24 cellular contexts compared by ENCODE assay signal in genomic region chr5:66903709-66904108, GRCh38.
"Had no signal": no experiment of that assay in that cellular context is flagged by ENCODE, and none has a peak within 500 bp of the region (broad histone marks: within the 10 kb centered on the region; RNA-seq: fewer than 3 reads in every experiment).

No MANE protein-coding gene starts in this region.

- H3K4me1 ChIP-seq: lower lobe of right lung, psoas muscle, right atrium auricular region, upper lobe of right lung had no signal

- H3K36me3 Mint-ChIP-seq: activated naive CD4-positive, alpha-beta T cell treated with anti-CD3 and anti-CD28 coated beads, Interleukin-2, amount 50 U/mL, for 72 hours; brain; naive B cell had no signal

- H3K36me3 ChIP-seq: lower lobe of right lung, right atrium auricular region, upper lobe of right lung had no signal

- H3K27ac Mint-ChIP-seq: activated B cell treated with CpG ODN at 0.5 μM for 24 hours; activated CD4-positive, alpha-beta T cell treated with anti-CD3 and anti-CD28 coated beads for 36 hours; activated naive CD4-positive, alpha-beta T cell treated with anti-CD3 and anti-CD28 coated beads, Interleukin-2, amount 50 U/mL, for 72 hours; activated T-cell treated with anti-CD3 and anti-CD28 coated beads, Interleukin-2, amount 50 U/mL, for 24 hours; activated T-helper 17 cell treated with anti-CD3 and anti-CD28 coated beads, Interleukin-2, amount 50 U/mL, for 72 hours; brain; dendritic cell treated with granulocyte-macrophage colony-stimulating factor and Interleukin-4, amounts not matched to agents 40 ng/mL and 50 ng/mL, for 4 days had no signal

- DNase-seq: activated B cell treated with CpG ODN at 0.5 μM for 24 hours; activated CD4-positive, alpha-beta T cell treated with anti-CD3 and anti-CD28 coated beads for 36 hours; activated CD4-positive, alpha-beta T cell treated with anti-CD3 and anti-CD28 coated beads, Interleukin-2, amount 50 U/mL, for 4 hours; activated CD8-positive, alpha-beta memory T cell treated with anti-CD3 and anti-CD28 coated beads for 24 hours; activated CD8-positive, alpha-beta memory T cell treated with anti-CD3 and anti-CD28 coated beads, Interleukin-2, amount 50 U/mL, for 4 hours; activated T-cell treated with anti-CD3 and anti-CD28 coated beads, Interleukin-2, amount 50 U/mL, for 24 hours; aorta; effector CD4-positive, alpha-beta T cell; foreskin melanocyte; hypothalamus; islet precursor cell; lower lobe of right lung; naive B cell; psoas muscle; stimulated activated CD4-positive, alpha-beta T cell treated with anti-CD3 and anti-CD28 coated beads, Interleukin-12 subunit alpha, Interleukin-12 subunit beta, amount 100 ng/mL, for 4 hours; stimulated activated CD4-positive, alpha-beta T cell treated with anti-CD3 and anti-CD28 coated beads, Interleukin-4, amount 100 ng/mL, for 4 hours; stimulated activated naive CD8-positive, alpha-beta T cell treated with anti-CD3 and anti-CD28 coated beads, Interleukin-15, Interleukin-2, amounts not matched to agents 100 U/mL and 50 U/mL, for 24 hours; T-helper 9 cell; upper lobe of right lung had no signal

- H3K27me3 ChIP-seq: right atrium auricular region, upper lobe of right lung had no signal

- H3K9me3 ChIP-seq: lower lobe of right lung, psoas muscle, right atrium auricular region, upper lobe of right lung had no signal

- H3K4me1 Mint-ChIP-seq: activated B cell treated with CpG ODN at 0.5 μM for 24 hours; activated CD4-positive, alpha-beta T cell treated with anti-CD3 and anti-CD28 coated beads for 36 hours; activated T-helper 17 cell treated with anti-CD3 and anti-CD28 coated beads, Interleukin-2, amount 50 U/mL, for 72 hours; naive B cell had no signal

- H3K4me3 ChIP-seq: lower lobe of right lung, psoas muscle, right atrium auricular region, upper lobe of right lung had no signal

- H3K27me3 Mint-ChIP-seq: activated B cell treated with CpG ODN at 0.5 μM for 24 hours; activated T-helper 17 cell treated with anti-CD3 and anti-CD28 coated beads, Interleukin-2, amount 50 U/mL, for 72 hours; brain; dendritic cell treated with granulocyte-macrophage colony-stimulating factor and Interleukin-4, amounts not matched to agents 40 ng/mL and 50 ng/mL, for 4 days had no signal

- H3K4me3 Mint-ChIP-seq: activated B cell treated with CpG ODN at 0.5 μM for 24 hours; activated CD4-positive, alpha-beta T cell treated with anti-CD3 and anti-CD28 coated beads for 36 hours; activated T-cell treated with anti-CD3 and anti-CD28 coated beads, Interleukin-2, amount 50 U/mL, for 24 hours; activated T-helper 17 cell treated with anti-CD3 and anti-CD28 coated beads, Interleukin-2, amount 50 U/mL, for 72 hours; brain; dendritic cell treated with granulocyte-macrophage colony-stimulating factor and Interleukin-4, amounts not matched to agents 40 ng/mL and 50 ng/mL, for 4 days; naive B cell had no signal

- H3K27ac ChIP-seq: lower lobe of right lung, psoas muscle, right atrium auricular region, upper lobe of right lung had no signal

- ATAC-seq: activated CD4-positive, alpha-beta T cell treated with anti-CD3 and anti-CD28 coated beads for 36 hours; activated naive CD4-positive, alpha-beta T cell treated with anti-CD3 and anti-CD28 coated beads, Interleukin-2, amount 50 U/mL, for 72 hours; activated T-helper 17 cell treated with anti-CD3 and anti-CD28 coated beads, Interleukin-2, amount 50 U/mL, for 72 hours; lower lobe of right lung; psoas muscle; stimulated activated naive CD8-positive, alpha-beta T cell treated with anti-CD3 and anti-CD28 coated beads, Interleukin-15, Interleukin-2, amounts not matched to agents 100 U/mL and 50 U/mL, for 24 hours; upper lobe of right lung had no signal

- H3K9me3 Mint-ChIP-seq: activated B cell treated with CpG ODN at 0.5 μM for 24 hours; activated naive CD4-positive, alpha-beta T cell treated with anti-CD3 and anti-CD28 coated beads, Interleukin-2, amount 50 U/mL, for 72 hours; activated T-cell treated with anti-CD3 and anti-CD28 coated beads, Interleukin-2, amount 50 U/mL, for 24 hours; activated T-helper 17 cell treated with anti-CD3 and anti-CD28 coated beads, Interleukin-2, amount 50 U/mL, for 72 hours; dendritic cell treated with granulocyte-macrophage colony-stimulating factor and Interleukin-4, amounts not matched to agents 40 ng/mL and 50 ng/mL, for 4 days had no signal
